ENCODE assay signal across 8 cellular contexts in genomic region chr16:85888405-85889331, GRCh38. TPM values are rescaled to one million over a fixed set of nuclear protein-coding genes. Genes with fewer than 3 reads are reported as not detected.
A peak's percentile ranks its signal among the peaks of the same experiment; 100 is the strongest.
DNase-seq lines count a peak whose midpoint lies in the region; ATAC-seq lines count a peak whose summit lies in the region.

No MANE protein-coding gene starts in this region.

- peaks cover 9% of the 10 kb centered on the region for H3K4me1 ChIP-seq in skeletal muscle satellite cell (ENCODE audit: control insufficient read depth, insufficient read depth, low read length)

- H3K9me3 Mint-ChIP-seq in IgD-negative memory B cell = no peaks in the 10 kb centered on the region
- H3K9me3 Mint-ChIP-seq in activated naive CD8-positive, alpha-beta T cell treated with anti-CD3 and anti-CD28 coated beads for 36 hours = no peaks in the 10 kb centered on the region

- DNase-seq in NCI-H1694 (lab: John Stamatoyannopoulos, UW) = peak; percentile 9
- no peak for DNase-seq in NCI-H1694 treated with DMSO at 0.1 percent for 48 hours (lab: John Stamatoyannopoulos, UW)
- DNase-seq in activated naive CD8-positive, alpha-beta T cell treated with anti-CD3 and anti-CD28 coated beads for 36 hours = peak; percentile 55
- DNase-seq in NCI-H1417 treated with DMSO at 0.1 percent for 48 hours (lab: John Stamatoyannopoulos, UW) = no peak
- no peak for DNase-seq in NCI-H748 (lab: John Stamatoyannopoulos, UW; ENCODE audit: unreplicated experiment)

- peak; percentile 80 for ATAC-seq in GM21576 (IDR thresholded peaks at IDR 0.05; ENCODE audit: unreplicated experiment)

- H3K27me3 Mint-ChIP-seq in IgD-negative memory B cell = peaks cover under 1% of the 10 kb centered on the region
- peaks cover 13% of the 10 kb centered on the region for H3K27me3 Mint-ChIP-seq in activated naive CD8-positive, alpha-beta T cell treated with anti-CD3 and anti-CD28 coated beads for 36 hours

- H3K4me1 Mint-ChIP-seq in IgD-negative memory B cell = peaks cover 14 to 28% (median 21%) of the 10 kb centered on the region in 3 donors
- H3K4me1 Mint-ChIP-seq in activated naive CD8-positive, alpha-beta T cell treated with anti-CD3 and anti-CD28 coated beads for 36 hours = peaks cover 51% of the 10 kb centered on the region

- H3K27ac Mint-ChIP-seq in IgD-negative memory B cell = peak overlapping the region; percentile 33 to 93 (median 81)
- H3K27ac Mint-ChIP-seq in activated naive CD8-positive, alpha-beta T cell treated with anti-CD3 and anti-CD28 coated beads for 36 hours = peak overlapping the region; percentile 90

- H3K4me3 Mint-ChIP-seq in IgD-negative memory B cell = peak overlapping the region; percentile 3 to 76 (median 23)
- peak overlapping the region; percentile 32 for H3K4me3 Mint-ChIP-seq in activated naive CD8-positive, alpha-beta T cell treated with anti-CD3 and anti-CD28 coated beads for 36 hours

- no peak overlapping the region for H3K9ac ChIP-seq in skeletal muscle satellite cell (ENCODE audit: low read depth, low read length)

- H3K4me2 ChIP-seq in skeletal muscle satellite cell (ENCODE audit: low read length) = peak overlapping the region; percentile 27

- no peaks in the 10 kb centered on the region for H3K36me3 ChIP-seq in skeletal muscle satellite cell (ENCODE audit: insufficient read depth, low read length)

- H3K9me3 ChIP-seq in skeletal muscle satellite cell (replicated peaks; ENCODE audit: low read length) = no peaks in the 10 kb centered on the region

- H3K4me3 ChIP-seq in skeletal muscle satellite cell (ENCODE audit: low read length) = no peak overlapping the region

- peaks cover 11% of the 10 kb centered on the region for H3K27me3 ChIP-seq in skeletal muscle satellite cell (ENCODE audit: control insufficient read depth, insufficient read depth, low read length)

- peaks cover 3% of the 10 kb centered on the region for H3K36me3 Mint-ChIP-seq in IgD-negative memory B cell
- H3K36me3 Mint-ChIP-seq in activated naive CD8-positive, alpha-beta T cell treated with anti-CD3 and anti-CD28 coated beads for 36 hours = no peaks in the 10 kb centered on the region

RNA-seq across cellular contexts. Expression of gene IRF8, which starts 10.3 kb away (rescaled TPM):
- polyA plus RNA-seq in IgD-negative memory B cell = 718 TPM
- 100 to 1,000 TPM; 230 to 234 TPM for total RNA-seq in activated naive CD8-positive, alpha-beta T cell treated with anti-CD3 and anti-CD28 coated beads for 36 hours
- total RNA-seq in skeletal muscle satellite cell (2012; rRNA removed) = not detected in 2 replicates

Comparison
In these comparisons a context has a peak if more than half of its experiments do, and no peak if none do; other contexts are left out.
1. DNase-seq: peak in NCI-H1694 (single experiment) and activated naive CD8-positive, alpha-beta T cell treated with anti-CD3 and anti-CD28 coated beads for 36 hours (single experiment); none in NCI-H1694 treated with DMSO at 0.1 percent for 48 hours (single experiment), NCI-H1417 treated with DMSO at 0.1 percent for 48 hours (single experiment) and NCI-H748 (single experiment).